Comparison of ENCODE assay signal across 1 cellular context in genomic region chr22:44168206-44168605, GRCh38.
TF ChIP-seq lines count a peak whose summit lies in the region.

No MANE protein-coding gene starts in this region.

TF ChIP-seq in H1, 55 proteins besides CTCF, POLR2A, EP300 and RAD21 (continued from another document):
- TF ChIP-seq NRF1 (IDR thresholded peaks at IDR 0.05; ENCODE audit: low read depth, low read length) (no peak), YY1 (IDR thresholded peaks at IDR 0.05; ENCODE audit: low read depth, low read length) (no peak), E2F6 (IDR thresholded peaks at IDR 0.05) (no peak), CBX8 (IDR thresholded peaks at IDR 0.05; ENCODE audit: borderline replicate concordance, low read depth, low read length) (no peak)
